ENCODE assay signal across 4 cellular contexts in genomic region chr22:21009208-21009607, GRCh38. TPM values are rescaled to one million over a fixed set of nuclear protein-coding genes. Genes with fewer than 3 reads are reported as not detected.
"Had no signal": no experiment of that assay in that cellular context is flagged by ENCODE, and none has a peak within 500 bp of the region (broad histone marks: within the 10 kb centered on the region; RNA-seq: fewer than 3 reads in every experiment).

No MANE protein-coding gene starts in this region.

RNA-seq across cellular contexts. Expression of gene P2RX6, which starts 5.8 kb away (rescaled TPM):
- total RNA-seq: H9 had no signal

RNA-seq across cellular contexts. Expression of gene SLC7A4, which starts 23.2 kb away (rescaled TPM):
- total RNA-seq: GM23248, HT-29, IMR-90 had no signal
- polyA plus RNA-seq: GM23248 had no signal

RNA-seq across cellular contexts. Expression of gene LRRC74B, which starts 36.5 kb away (rescaled TPM):
- total RNA-seq: GM23248, H9, HT-29, IMR-90 had no signal
- polyA plus RNA-seq: GM23248, IMR-90 had no signal
